33 cellular contexts compared by ENCODE assay signal in genomic region chr14:105102361-105102760, GRCh38. TPM values are rescaled to one million over a fixed set of nuclear protein-coding genes. Genes with fewer than 3 reads are reported as not detected.
"Had no signal": no experiment of that assay in that cellular context is flagged by ENCODE, and none has a peak within 500 bp of the region (broad histone marks: within the 10 kb centered on the region; RNA-seq: fewer than 3 reads in every experiment).

No MANE protein-coding gene starts in this region.

- H3K27ac ChIP-seq: ascending aorta, Peyer's patch had no signal

- H3K27me3 ChIP-seq: ascending aorta, Peyer's patch had no signal

- H3K4me3 ChIP-seq: ascending aorta, Peyer's patch had no signal

- H3K4me1 ChIP-seq: ascending aorta, Peyer's patch had no signal

- DNase-seq: activated CD4-positive, alpha-beta T cell treated with anti-CD3 and anti-CD28 coated beads, Interleukin-2, amount 10 ng/mL, durations not matched to agents 24 days and 14 days; activated CD4-positive, alpha-beta T cell treated with anti-CD3 and anti-CD28 coated beads, Interleukin-2, amount 50 U/mL, for 48 hours; activated CD8-positive, alpha-beta T cell treated with anti-CD3 and anti-CD28 coated beads, Interleukin-2, amount 10 ng/mL, durations not matched to agents 7 days and 5 days; activated gamma-delta T cell; activated naive CD4-positive, alpha-beta T cell treated with Interleukin-2 at 50 U/mL for 16 hours; activated naive CD8-positive, alpha-beta T cell treated with anti-CD3 and anti-CD28 coated beads, Interleukin-2, amount 10 ng/mL, durations not matched to agents 7 days and 5 days; activated T-cell treated with anti-CD3 and anti-CD28 coated beads, Interleukin-2, amount 50 U/mL, for 24 hours; amygdala; caudate nucleus; Kasumi-1; KG1; MM.1S; MV-4-11; NCI-H1092; NCI-H1436 treated with DMSO at 0.1 percent for 48 hours; NCI-H1694 treated with DMSO at 0.1 percent for 48 hours; NCI-H2029; NCI-H2107; NCI-H2171; NCI-H510A; NCI-H526; NCI-H748 treated with DMSO at 0.1 percent for 48 hours; NK-92 treated with Interleukin-12 subunit alpha and Interleukin-12 subunit beta, amount 100 ng/mL, for 24 hours; RPMI8226; SIG-M5; T-helper 1 cell; T-helper 2 cell; T-helper 9 cell had no signal

- H3K36me3 ChIP-seq: ascending aorta, Peyer's patch had no signal

- ATAC-seq: activated CD8-positive, alpha-beta T cell treated with anti-CD3 and anti-CD28 coated beads, Interleukin-2, amount 10 ng/mL, durations not matched to agents 7 days and 5 days; Right ventricle myocardium inferior; SK-N-SH treated with all-trans-retinoic acid at 6 μM for 48 hours had no signal

RNA-seq across cellular contexts. Expression of gene GPR132, which starts 37.1 kb away (rescaled TPM):
- total RNA-seq: ascending aorta, SK-MEL-5 had no signal
